ENCODE assay signal across 27 cellular contexts in genomic region chr21:15929536-15929935, GRCh38.
"Had no signal": no experiment of that assay in that cellular context is flagged by ENCODE, and none has a peak within 500 bp of the region (broad histone marks: within the 10 kb centered on the region; RNA-seq: fewer than 3 reads in every experiment).

No MANE protein-coding gene starts in this region.

- H3K9me3 ChIP-seq: esophagus squamous epithelium, lower lobe of right lung, mucosa of descending colon, prostate gland, right atrium auricular region, tibial artery had no signal

- H3K4me2 ChIP-seq: neural progenitor cell, smooth muscle cell had no signal

- ATAC-seq: effector memory CD8-positive, alpha-beta T cell; heart right ventricle; left colon; left ventricle myocardium superior; lower lobe of right lung; mucosa of descending colon; naive thymus-derived CD4-positive, alpha-beta T cell; stimulated activated naive CD8-positive, alpha-beta T cell treated with anti-CD3 and anti-CD28 coated beads, Interleukin-15, amount 100 ng/mL, for 72 hours had no signal

- H3K36me3 ChIP-seq: esophagus squamous epithelium, heart right ventricle, lower lobe of right lung, neural progenitor cell, prostate gland, right atrium auricular region, tibial artery had no signal

- H3K27ac ChIP-seq: coronary artery, esophagus squamous epithelium, heart right ventricle, lower lobe of right lung, neural progenitor cell, prostate gland, right atrium auricular region, tibial artery had no signal

- H3K9ac ChIP-seq: neural progenitor cell had no signal

- H3K4me1 ChIP-seq: esophagus squamous epithelium, lower lobe of right lung, neural progenitor cell, prostate gland, right atrium auricular region, tibial artery had no signal

- DNase-seq: dermis blood vessel endothelial cell; effector memory CD8-positive, alpha-beta T cell; erythroblast; esophagus squamous epithelium; foreskin melanocyte; glutamatergic neuron; heart right ventricle; hippocampal formation; islet precursor cell; kidney glomerular epithelial cell; left colon; left ventricle myocardium superior; lower lobe of right lung; mucosa of descending colon; naive thymus-derived CD4-positive, alpha-beta T cell; stimulated activated CD4-positive, alpha-beta T cell treated with anti-CD3 and anti-CD28 coated beads, Interleukin-12 subunit alpha, Interleukin-12 subunit beta, amount 100 ng/mL, for 4 hours; stimulated activated CD4-positive, alpha-beta T cell treated with anti-CD3 and anti-CD28 coated beads, Interleukin-1b, Interleukin-23, amount 100 ng/mL, for 48 hours; stimulated activated CD4-positive, alpha-beta T cell treated with anti-CD3 and anti-CD28 coated beads, Interleukin-4, amount 100 ng/mL, for 1 hour; stimulated activated CD8-positive, alpha-beta memory T cell treated with anti-CD3 and anti-CD28 coated beads, Interleukin-4, amount 100 ng/mL, for 48 hours; stimulated activated naive CD4-positive, alpha-beta T cell; stimulated activated naive CD8-positive, alpha-beta T cell treated with anti-CD3 and anti-CD28 coated beads, Interleukin-15, amount 100 ng/mL, for 72 hours; tibial artery had no signal

- H3K4me3 ChIP-seq: coronary artery, esophagus squamous epithelium, heart right ventricle, lower lobe of right lung, mucosa of descending colon, neural progenitor cell, prostate gland, right atrium auricular region, smooth muscle cell, tibial artery had no signal

- H2AFZ ChIP-seq: neural progenitor cell had no signal

- H3K27me3 ChIP-seq: esophagus squamous epithelium, heart right ventricle, neural progenitor cell, right atrium auricular region, tibial artery had no signal
